In genomic region chr19:37513397-37513796, GRCh38 we compare ENCODE assay signal across 14 cellular contexts.
"Had no signal": no experiment of that assay in that cellular context is flagged by ENCODE, and none has a peak within 500 bp of the region (broad histone marks: within the 10 kb centered on the region; RNA-seq: fewer than 3 reads in every experiment).

No MANE protein-coding gene starts in this region.

- H3K4me1 Mint-ChIP-seq: nephron progenitor cell had no signal

- H3K36me3 ChIP-seq: lower lobe of right lung had no signal

- ATAC-seq: activated CD4-positive, CD25-positive, alpha-beta regulatory T cell treated with anti-CD3 and anti-CD28 coated beads, Interleukin-2, amount 50 U/mL, for 24 hours; left colon; lower lobe of right lung had no signal

- H3K27me3 Mint-ChIP-seq: activated naive CD8-positive, alpha-beta T cell had no signal

- H3K4me3 ChIP-seq: esophagus muscularis mucosa, lower lobe of right lung, spleen had no signal

- H3K27me3 ChIP-seq: esophagus muscularis mucosa, spleen had no signal

- H3K27ac ChIP-seq: esophagus muscularis mucosa, lower lobe of right lung, spleen had no signal

- H3K27ac Mint-ChIP-seq: activated naive CD8-positive, alpha-beta T cell; nephron progenitor cell had no signal

- H3K4me3 Mint-ChIP-seq: activated naive CD8-positive, alpha-beta T cell; nephron progenitor cell had no signal

- H3K4me1 ChIP-seq: esophagus muscularis mucosa, lower lobe of right lung, spleen had no signal

- DNase-seq: activated T-cell treated with anti-CD3 and anti-CD28 coated beads for 4 hours; effector CD8-positive, alpha-beta T cell; hippocampal formation; islet precursor cell; left colon; lower lobe of right lung; nephron progenitor cell; nucleus accumbens; spleen; stimulated activated CD4-positive, alpha-beta T cell treated with anti-CD3 and anti-CD28 coated beads, Interleukin-4, amount 100 ng/mL, for 4 hours; stimulated activated naive CD4-positive, alpha-beta T cell had no signal
